8 cellular contexts compared by ENCODE assay signal in genomic region chr18:32730620-32731021, GRCh38. TPM values are rescaled to one million over a fixed set of nuclear protein-coding genes. Genes with fewer than 3 reads are reported as not detected.
DNase-seq lines count a peak whose midpoint lies in the region; ATAC-seq and TF ChIP-seq lines count a peak whose summit lies in the region.

No MANE protein-coding gene starts in this region.

- CTCF ChIA-PET in activated naive CD4-positive, alpha-beta T cell treated with anti-CD3 and anti-CD28 coated beads, Interleukin-2, amount 10 ng/mL, durations not matched to agents 7 days and 5 days (lab: Charles Lee) = no interaction called here

- H3K27me3 ChIP-seq in breast epithelium = no peaks in the 10 kb centered on the region

- no peaks in the 10 kb centered on the region for H3K27me3 Mint-ChIP-seq in activated naive CD4-positive, alpha-beta T cell treated with anti-CD3 and anti-CD28 coated beads, Interleukin-2, amount 10 ng/mL, durations not matched to agents 7 days and 5 days
- no peaks in the 10 kb centered on the region for H3K27me3 Mint-ChIP-seq in osteocyte (ENCODE audit: unreplicated experiment)

- intact Hi-C loops in breast epithelium (cut with DNase I; ENCODE audit: low total_unique reads) = no loop called here

- no peak overlapping the region for H3K27ac Mint-ChIP-seq in activated naive CD4-positive, alpha-beta T cell treated with anti-CD3 and anti-CD28 coated beads, Interleukin-2, amount 10 ng/mL, durations not matched to agents 7 days and 5 days
- H3K27ac Mint-ChIP-seq in osteocyte (ENCODE audit: unreplicated experiment) = no peak overlapping the region

- peaks cover 11% of the 10 kb centered on the region for H3K4me1 Mint-ChIP-seq in activated naive CD4-positive, alpha-beta T cell treated with anti-CD3 and anti-CD28 coated beads, Interleukin-2, amount 10 ng/mL, durations not matched to agents 7 days and 5 days
- peaks cover 4% of the 10 kb centered on the region for H3K4me1 Mint-ChIP-seq in osteocyte (ENCODE audit: unreplicated experiment)

- TF ChIP-seq POLR2A in breast epithelium (IDR thresholded peaks at IDR 0.05) = no peak

- ATAC-seq in HG02642 (IDR thresholded peaks at IDR 0.05; ENCODE audit: poor library complexity, unreplicated experiment) = peak; percentile 93

- peak overlapping the region; percentile 17 to 35 for H3K27ac ChIP-seq in breast epithelium

- peak overlapping the region; percentile 33 to 68 (median 44) for H3K4me3 ChIP-seq in breast epithelium

- no peaks in the 10 kb centered on the region for H3K36me3 Mint-ChIP-seq in activated naive CD4-positive, alpha-beta T cell treated with anti-CD3 and anti-CD28 coated beads, Interleukin-2, amount 10 ng/mL, durations not matched to agents 7 days and 5 days
- no peaks in the 10 kb centered on the region for H3K36me3 Mint-ChIP-seq in osteocyte (ENCODE audit: unreplicated experiment)

- H3K36me3 ChIP-seq in breast epithelium = no peaks in the 10 kb centered on the region

- no peaks in the 10 kb centered on the region for H3K4me1 ChIP-seq in breast epithelium

- no peak for DNase-seq in activated naive CD4-positive, alpha-beta T cell treated with anti-CD3 and anti-CD28 coated beads, Interleukin-2, amount 10 ng/mL, durations not matched to agents 7 days and 5 days
- no peak for DNase-seq in activated naive CD4-positive, alpha-beta T cell treated with Interleukin-2 at 50 U/mL for 16 hours
- DNase-seq in NCI-H1694 treated with DMSO at 0.1 percent for 48 hours (lab: John Stamatoyannopoulos, UW) (peak; percentile 60), breast epithelium (ENCODE audit: low spot score in 2 of 2) (no peak), osteocyte (ENCODE audit: extremely low spot score, unreplicated experiment) (no peak), DMS114 treated with DMSO at 0.1 percent for 48 hours (lab: John Stamatoyannopoulos, UW; ENCODE audit: unreplicated experiment) (no peak), GF-D8 (lab: John Stamatoyannopoulos, UW) (no peak)

- H3K9me3 ChIP-seq in breast epithelium = no peaks in the 10 kb centered on the region

- no peak for TF ChIP-seq CTCF in breast epithelium (IDR thresholded peaks at IDR 0.05)
- TF ChIP-seq CTCF in osteocyte (IDR thresholded peaks at IDR 0.05) = no peak

- peak overlapping the region; percentile 18 for H3K4me3 Mint-ChIP-seq in activated naive CD4-positive, alpha-beta T cell treated with anti-CD3 and anti-CD28 coated beads, Interleukin-2, amount 10 ng/mL, durations not matched to agents 7 days and 5 days
- H3K4me3 Mint-ChIP-seq in osteocyte (ENCODE audit: unreplicated experiment) = peak overlapping the region; percentile 54

- H3K9me3 Mint-ChIP-seq in activated naive CD4-positive, alpha-beta T cell treated with anti-CD3 and anti-CD28 coated beads, Interleukin-2, amount 10 ng/mL, durations not matched to agents 7 days and 5 days = no peaks in the 10 kb centered on the region
- no peaks in the 10 kb centered on the region for H3K9me3 Mint-ChIP-seq in osteocyte (ENCODE audit: unreplicated experiment)

RNA-seq across cellular contexts. Expression of gene KLHL14, which starts 42.2 kb away (rescaled TPM):
- total RNA-seq in breast epithelium (under 1 TPM; 0.32 to 0.59 (median 0.33) TPM), osteocyte (not detected in 2 replicates)
